Comparison of ENCODE assay signal across 8 cellular contexts in the genomic region with DNA sequence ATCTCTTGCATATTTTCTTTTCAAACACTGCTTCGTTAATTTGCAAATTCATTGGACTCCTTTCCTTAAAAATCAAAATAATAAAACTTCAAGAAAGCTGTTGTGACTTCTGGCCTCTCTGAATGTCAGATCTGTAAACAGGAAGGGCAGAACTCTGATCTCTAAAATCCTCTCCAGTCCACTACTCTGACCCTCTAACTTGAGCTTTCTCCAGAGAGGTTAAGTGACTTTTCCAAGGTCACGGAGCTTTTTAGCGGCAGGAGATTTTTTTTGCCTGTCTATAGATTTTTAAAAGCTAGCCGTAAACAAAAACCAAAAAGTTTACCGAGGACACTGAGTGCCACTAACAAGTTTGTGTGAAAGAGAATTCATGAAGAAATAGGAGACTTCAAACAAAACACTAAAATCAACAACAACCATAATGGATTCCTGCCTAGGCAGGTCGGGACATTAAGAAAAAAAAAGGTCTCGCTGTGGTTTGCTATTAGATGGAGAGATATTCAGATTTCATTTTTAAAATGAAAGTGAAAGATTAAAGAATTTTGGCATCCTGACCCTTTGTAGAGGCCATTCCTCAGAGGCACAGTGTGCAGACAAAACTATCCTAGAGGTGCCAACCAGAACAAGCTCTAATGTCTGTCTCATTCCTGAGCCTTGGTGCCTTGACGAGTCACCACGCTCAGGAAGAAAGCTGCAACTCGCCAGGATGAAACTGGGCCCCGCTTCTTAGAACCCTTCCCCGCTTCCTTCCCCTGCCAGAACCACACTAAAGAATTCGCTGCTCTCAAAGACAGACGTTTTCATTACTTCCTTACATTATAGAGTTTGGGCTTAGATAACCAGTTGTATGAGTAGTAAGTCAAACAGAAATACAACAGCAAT.
DNase-seq lines count a peak whose midpoint lies in the region; ATAC-seq and TF ChIP-seq lines count a peak whose summit lies in the region.

No MANE protein-coding gene starts in this region.

- peaks cover 39% of the 10 kb centered on the region for H3K4me1 ChIP-seq in HAP-1

- ATAC-seq in effector memory CD8-positive, alpha-beta T cell (replicated peaks): peak; percentile 50
- ATAC-seq in natural killer cell: peak; percentile 30 to 65 (median 55)
- ATAC-seq in GM19455 (IDR thresholded peaks at IDR 0.05; ENCODE audit: unreplicated experiment): no peak
- no peak for ATAC-seq in GM18498 (IDR thresholded peaks at IDR 0.05; ENCODE audit: unreplicated experiment)
- no peak for ATAC-seq in HG03460 (IDR thresholded peaks at IDR 0.05; ENCODE audit: unreplicated experiment)

- in situ Hi-C loops in HAP-1 (cut with MboI; ENCODE audit: low sequenced_read_pairs) (no loop called here), SK-MEL-5 (cut with HindIII; ENCODE audit: low pct_unique_long_range_greater_than_20kb, low sequenced_read_pairs) (no loop called here)

- DNase-seq in HAP-1 (ENCODE audit: low spot score in 2 of 2): no peak
- DNase-seq in SK-MEL-5 (ENCODE audit: low read depth, low spot score): peak; percentile 52
- DNase-seq in effector memory CD8-positive, alpha-beta T cell: peak in 1 of 3 experiments; percentile 17
- no peak for DNase-seq in natural killer cell
- DNase-seq in D341Med (ENCODE audit: low spot score): no peak

- H3K27ac Mint-ChIP-seq in effector memory CD8-positive, alpha-beta T cell: no peak overlapping the region
- H3K27ac Mint-ChIP-seq in natural killer cell: no peak overlapping the region

- no peaks in the 10 kb centered on the region for H3K9me3 ChIP-seq in HAP-1

- H3K36me3 Mint-ChIP-seq in effector memory CD8-positive, alpha-beta T cell (ENCODE audit: insufficient read depth): no peaks in the 10 kb centered on the region
- no peaks in the 10 kb centered on the region for H3K36me3 Mint-ChIP-seq in natural killer cell

- no peak for TF ChIP-seq CTCF in natural killer cell (IDR thresholded peaks at IDR 0.05)

- peak overlapping the region; percentile 25 for H3K4me3 ChIP-seq in HAP-1

- no peaks in the 10 kb centered on the region for H3K9me3 Mint-ChIP-seq in effector memory CD8-positive, alpha-beta T cell
- no peaks in the 10 kb centered on the region for H3K9me3 Mint-ChIP-seq in natural killer cell

- no peaks in the 10 kb centered on the region for H3K27me3 Mint-ChIP-seq in effector memory CD8-positive, alpha-beta T cell
- H3K27me3 Mint-ChIP-seq in natural killer cell (ENCODE audit: low read depth in 2 of 2): no peaks in the 10 kb centered on the region

- no peaks in the 10 kb centered on the region for H3K36me3 ChIP-seq in HAP-1 (replicated peaks)

- H3K4me3 Mint-ChIP-seq in effector memory CD8-positive, alpha-beta T cell: no peak overlapping the region
- H3K4me3 Mint-ChIP-seq in natural killer cell: no peak overlapping the region

- H3K27me3 ChIP-seq in HAP-1 (ENCODE audit: low read depth): no peaks in the 10 kb centered on the region

- peaks cover 0 to 7% of the 10 kb centered on the region in 2 donors for H3K4me1 Mint-ChIP-seq in effector memory CD8-positive, alpha-beta T cell (ENCODE audit: low read depth in 2 of 2)
- no peaks in the 10 kb centered on the region for H3K4me1 Mint-ChIP-seq in natural killer cell

- intact Hi-C loops in natural killer cell (cut with micrococcal nuclease): no loop called here

Comparison
In these comparisons a context has a peak if more than half of its experiments do, and no peak if none do; other contexts are left out.
1. ATAC-seq: peak in effector memory CD8-positive, alpha-beta T cell (single experiment) and natural killer cell (3 of 3); none in GM19455 (single experiment), GM18498 (single experiment) and HG03460 (single experiment).